13 cellular contexts compared by ENCODE assay signal in the genomic region with DNA sequence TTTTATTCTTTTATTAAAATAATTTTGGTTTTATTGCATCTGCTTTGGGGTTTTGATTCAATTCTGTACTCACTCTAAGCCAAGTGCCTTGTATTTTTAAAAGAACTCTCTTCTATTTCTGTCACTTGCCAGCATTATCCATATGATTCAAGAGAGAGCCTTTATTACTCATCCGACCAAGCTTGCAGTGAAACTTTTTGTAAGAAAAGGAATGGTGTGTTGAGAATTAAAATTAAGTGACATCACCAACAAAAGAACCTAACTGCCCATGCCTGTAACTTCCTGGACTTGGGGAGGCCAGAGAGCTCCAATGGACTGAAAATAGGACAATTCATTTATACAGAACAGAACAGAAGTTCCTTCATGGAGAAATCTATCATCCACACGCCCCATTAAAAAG. TPM values are rescaled to one million over a fixed set of nuclear protein-coding genes. Genes with fewer than 3 reads are reported as not detected.
A peak's percentile ranks its signal among the peaks of the same experiment; 100 is the strongest.
DNase-seq lines count a peak whose midpoint lies in the region; ATAC-seq, FAIRE-seq and TF ChIP-seq lines count a peak whose summit lies in the region.
"Had no signal": no experiment of that assay in that cellular context is flagged by ENCODE, and none has a peak within 500 bp of the region (broad histone marks: within the 10 kb centered on the region; RNA-seq: fewer than 3 reads in every experiment).

No MANE protein-coding gene starts in this region.

- TF ChIP-seq RAD21 in HepG2 (CRISPR knock-in tag; IDR thresholded peaks at IDR 0.05), result no peak

- H3K4me3 Mint-ChIP-seq in brain (peak overlapping the region in 1 of 5 experiments; percentile 57), T-cell (no peak overlapping the region)

- CTCF ChIA-PET in T-cell (lab: Charles Lee), result interaction anchor here in 1 of 2 donors (0.7 kb wide), 1 partner anchor 453 kb away, joined by 3 read pairs; no protein-coding TSS in a partner anchor
- CTCF ChIA-PET in HepG2 (lab: Yijun Ruan, JAX; ENCODE audit: low intra/inter-chr PET ratio, low total read pairs), result no interaction called here

- no peaks in the 10 kb centered on the region for H3K4me1 ChIP-seq in HepG2 (ENCODE audit: insufficient read depth, low read length)

- DNase-seq in Daoy (ENCODE audit: low read depth), result peak; percentile 22
- peak; percentile 53 for DNase-seq in LHCN-M2 (ENCODE audit: low read depth)
- DNase-seq in midbrain (lab: John Stamatoyannopoulos, UW), result peak; percentile 19
- no peak for DNase-seq in central memory CD4-positive, alpha-beta T cell
- no peak for DNase-seq in T-cell
- DNase-seq in HepG2 (ENCODE audit: low spot score), result no peak
- DNase-seq: activated CD4-positive, alpha-beta T cell treated with anti-CD3 and anti-CD28 coated beads for 1 hour; NCI-H2029 treated with DMSO at 0.1 percent for 48 hours; right lobe of liver had no signal

- H3K4me1 Mint-ChIP-seq in brain, result peaks cover 9% of the 10 kb centered on the region
- peaks cover 29 to 63% (median 55%) of the 10 kb centered on the region in 3 donors for H3K4me1 Mint-ChIP-seq in T-cell

- in situ Hi-C loops in HepG2 (cut with HindIII; ENCODE audit: extremely low pct_ligation_motif_present, low pct_unique_long_range_greater_than_20kb), result loop anchor here (5.0 kb wide), 1 partner anchor 55 kb away; a partner anchor contains a TSS

- no peaks in the 10 kb centered on the region for H3K79me2 ChIP-seq in HepG2 (ENCODE audit: insufficient read depth, low read length)

- no peak overlapping the region for H3K4me2 ChIP-seq in HepG2 (ENCODE audit: low read depth, low read length)

- H2AFZ ChIP-seq in HepG2 (ENCODE audit: low read length), result no peak overlapping the region

- H3K27ac Mint-ChIP-seq in brain (peak overlapping the region in 3 of 5 experiments; percentile 18 to 87 (median 85)), T-cell (no peak overlapping the region)

- TF ChIP-seq POLR2A in HepG2 (IDR thresholded peaks at IDR 0.05; ENCODE audit: insufficient read depth in 1 of 2, low read depth in 2 of 2, low read length in 2 of 2), result no peak

- TF ChIP-seq EP300 in HepG2 (IDR thresholded peaks at IDR 0.05; ENCODE audit: low read depth in 2 of 2, low read length in 2 of 2) (no peak), HepG2 (CRISPR knock-in tag; IDR thresholded peaks at IDR 0.05; ENCODE audit: borderline replicate concordance) (no peak)

- H3K36me3 Mint-ChIP-seq in brain (no peaks in the 10 kb centered on the region), T-cell (no peaks in the 10 kb centered on the region)

- H3K4me3 ChIP-seq in HepG2 (replicated peaks in 1 of 3; ENCODE audit: insufficient read depth in 1 of 3, low read depth in 2 of 3, low read length in 3 of 3), result no peak overlapping the region
- H3K4me3 ChIP-seq: right lobe of liver had no signal

- WGBS in HepG2 (ENCODE audit: low lambda C conversion rate), result 97% methylated on average over 2 of the region's 2 CpGs

- no peaks in the 10 kb centered on the region for H4K20me1 ChIP-seq in HepG2 (ENCODE audit: insufficient read depth, low read length)

- no TSS peak for BruUV-seq in HepG2 (replicated peaks; lab: Mats Ljungman, UMichigan)

- POLR2A ChIA-PET in T-cell (lab: Charles Lee), result interaction anchor here in 1 of 2 donors (0.6 kb wide), 1 partner anchor 265 kb away, joined by 3 read pairs; no protein-coding TSS in a partner anchor
- POLR2A ChIA-PET in HepG2 (lab: Yijun Ruan, JAX), result no interaction called here

- no peak for FAIRE-seq in HepG2 (lab: Jason Lieb, UNC)
- FAIRE-seq: colon, keratinocyte had no signal

- H3K9me3 ChIP-seq in HepG2 (ENCODE audit: low read length), result no peaks in the 10 kb centered on the region
- H3K9me3 ChIP-seq: right lobe of liver had no signal

- H3K27ac ChIP-seq in HepG2 (ENCODE audit: extremely low read length, insufficient read depth, low read length), result no peak overlapping the region
- H3K27ac ChIP-seq: right lobe of liver had no signal

- H3K9me3 Mint-ChIP-seq in brain, result no peaks in the 10 kb centered on the region
- no peaks in the 10 kb centered on the region for H3K9me3 Mint-ChIP-seq in T-cell

- intact Hi-C loops in HepG2 (cut with micrococcal nuclease; ENCODE audit: unreplicated experiment), result no loop called here

- ATAC-seq in T-cell (replicated peaks in 1 of 4), result no peak
- ATAC-seq in HepG2, result no peak
- no peak for ATAC-seq in GM21515 (IDR thresholded peaks at IDR 0.05; ENCODE audit: unreplicated experiment)
- ATAC-seq: right lobe of liver had no signal

- no peaks in the 10 kb centered on the region for H3K27me3 Mint-ChIP-seq in brain
- no peaks in the 10 kb centered on the region for H3K27me3 Mint-ChIP-seq in T-cell

- TF ChIP-seq CTCF in brain (conservative IDR thresholded peaks at IDR 0.05) (no peak), HepG2 (CRISPR knock-in tag; IDR thresholded peaks at IDR 0.05) (no peak)

- no peak overlapping the region for H3K9ac ChIP-seq in HepG2 (ENCODE audit: insufficient read depth, low read depth, low read length)

- H3K27me3 ChIP-seq in HepG2 (ENCODE audit: control insufficient read depth in 1 of 2, insufficient read depth in 2 of 2, low read length in 2 of 2), result no peaks in the 10 kb centered on the region
- H3K27me3 ChIP-seq: right lobe of liver had no signal

- no peaks in the 10 kb centered on the region for H3K36me3 ChIP-seq in HepG2 (replicated peaks in 1 of 2; ENCODE audit: control insufficient read depth in 1 of 2, insufficient read depth in 2 of 2, low read length in 2 of 2)
- H3K36me3 ChIP-seq: right lobe of liver had no signal

TF ChIP-seq in HepG2, 621 proteins besides CTCF, POLR2A, EP300 and RAD21 (continues in another document):
- TF ChIP-seq ZNF367 (CRISPR knock-in tag; IDR thresholded peaks at IDR 0.05; ENCODE audit: borderline replicate concordance), result no peak
- TF ChIP-seq RBM22 (optimal IDR thresholded peaks at IDR 0.05; ENCODE audit: low read length), result no peak
- TF ChIP-seq, protein P1, sequence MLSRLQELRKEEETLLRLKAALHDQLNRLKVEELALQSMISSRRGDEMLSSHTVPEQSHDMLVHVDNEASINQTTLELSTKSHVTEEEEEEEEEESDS (CRISPR knock-in tag; IDR thresholded peaks at IDR 0.05; ENCODE audit: borderline replicate concordance), result no peak
- TF ChIP-seq U2AF1 (optimal IDR thresholded peaks at IDR 0.05; ENCODE audit: low read depth, low read length), result no peak

RNA-seq across cellular contexts. Expression of a gene that starts 52.1 kb away (rescaled TPM):
- 4.9 and 5.1 TPM in 2 replicates for total RNA-seq in Daoy (2014; rRNA removed; shearing (Covaris generic))
- total RNA-seq in LHCN-M2 (2014; rRNA removed), result 6.3 and 6.4 TPM in 2 replicates
- 1.3 TPM for polyA plus RNA-seq in LHCN-M2 (2012)
- polyA plus RNA-seq in brain (ENCODE audit: insufficient read depth, low read depth, low replicate concordance), result 0.34 TPM
- total RNA-seq in T-cell, result 1 to 10 TPM; 4.9 to 9.6 (median 6.5) TPM
- 5.2 and 6.8 TPM in 2 replicates for total RNA-seq in HepG2 (2016; rRNA removed; fragmentation: Illumina TruSeq; extraction: Trizol)
- total RNA-seq in HepG2 (2016; cell fraction: cytosol; rRNA removed; fragmentation: Illumina TruSeq; extraction: Trizol; ENCODE audit: low read depth), result 0.40 and 0.44 TPM in 2 replicates
- total RNA-seq in HepG2 (2016; cell fraction: insoluble cytoplasmic fraction; rRNA removed; fragmentation: Illumina TruSeq; extraction: Trizol), result 5.0 and 7.1 TPM in 2 replicates
- 1.5 and 2.0 TPM in 2 replicates for total RNA-seq in HepG2 (2016; cell fraction: membrane; rRNA removed; fragmentation: Illumina TruSeq; extraction: Trizol)
- total RNA-seq in HepG2 (2016; cell fraction: nucleus; rRNA removed; fragmentation: Illumina TruSeq; extraction: Trizol), result 9.2 TPM in 2 replicates
- 3.8 and 4.9 TPM in 2 replicates for polyA plus RNA-seq in HepG2 (2011; rRNA removed)
- 2.5 and 3.6 TPM in 2 replicates for polyA plus RNA-seq in HepG2 (2011; cell fraction: cytosol; rRNA removed)
- polyA plus RNA-seq in HepG2 (2011; cell fraction: nucleus; rRNA removed), result 1.4 and 2.0 TPM in 2 replicates
- 4.4 and 4.6 TPM in 2 replicates for polyA plus RNA-seq in HepG2 (2012)
- 0.11 TPM in 1 of 2 replicates, not detected in the other for polyA plus RNA-seq in HepG2 (2016; cell fraction: cytosol; fragmentation: Illumina TruSeq; extraction: Trizol; ENCODE audit: low read depth)
- 1.5 and 2.1 TPM in 2 replicates for polyA plus RNA-seq in HepG2 (2016; cell fraction: insoluble cytoplasmic fraction; fragmentation: Illumina TruSeq; extraction: Trizol; ENCODE audit: low read depth)
- polyA plus RNA-seq in HepG2 (2016; cell fraction: membrane; fragmentation: Illumina TruSeq; extraction: Trizol; ENCODE audit: low read depth), result 0.45 and 0.93 TPM in 2 replicates
- polyA plus RNA-seq in HepG2 (2016; cell fraction: nucleus; fragmentation: Illumina TruSeq; extraction: Trizol; ENCODE audit: insufficient read depth, low read depth), result 7.7 and 8.9 TPM in 2 replicates
- 0.37 and 2.5 TPM in 2 replicates for polyA minus RNA-seq in HepG2 (2011; rRNA and poly(A)+ RNA removed; ENCODE audit: low replicate concordance)
- polyA minus RNA-seq in HepG2 (2011; cell fraction: cytosol; rRNA and poly(A)+ RNA removed), result 6.9 and 8.2 TPM in 2 replicates
- 8.8 TPM in 2 replicates for polyA minus RNA-seq in HepG2 (2011; cell fraction: nucleus; rRNA and poly(A)+ RNA removed)

RNA-seq across cellular contexts. Expression of a gene that starts 53.3 kb away (rescaled TPM):
- 11.1 and 13.4 TPM in 2 replicates for total RNA-seq in Daoy (2014; rRNA removed; shearing (Covaris generic))
- total RNA-seq in LHCN-M2 (2014; rRNA removed), result 12.4 and 16.0 TPM in 2 replicates
- polyA plus RNA-seq in LHCN-M2 (2012), result 4.2 TPM
- 7.8 TPM for polyA plus RNA-seq in brain (ENCODE audit: insufficient read depth, low read depth, low replicate concordance)
- total RNA-seq in T-cell, result 10 to 100 TPM; 17.2 to 25.5 (median 18.9) TPM
- total RNA-seq in HepG2 (2016; rRNA removed; fragmentation: Illumina TruSeq; extraction: Trizol), result 11.0 and 15.1 TPM in 2 replicates
- total RNA-seq in HepG2 (2016; cell fraction: cytosol; rRNA removed; fragmentation: Illumina TruSeq; extraction: Trizol; ENCODE audit: low read depth), result 15.0 and 17.8 TPM in 2 replicates
- 12.2 and 14.9 TPM in 2 replicates for total RNA-seq in HepG2 (2016; cell fraction: insoluble cytoplasmic fraction; rRNA removed; fragmentation: Illumina TruSeq; extraction: Trizol)
- 10.9 and 13.1 TPM in 2 replicates for total RNA-seq in HepG2 (2016; cell fraction: membrane; rRNA removed; fragmentation: Illumina TruSeq; extraction: Trizol)
- total RNA-seq in HepG2 (2016; cell fraction: nucleus; rRNA removed; fragmentation: Illumina TruSeq; extraction: Trizol), result 13.4 and 14.0 TPM in 2 replicates
- polyA plus RNA-seq in HepG2 (2011; rRNA removed), result 6.7 and 9.3 TPM in 2 replicates
- polyA plus RNA-seq in HepG2 (2011; cell fraction: cytosol; rRNA removed), result 5.0 and 6.4 TPM in 2 replicates
- polyA plus RNA-seq in HepG2 (2011; cell fraction: nucleus; rRNA removed), result 4.1 and 5.2 TPM in 2 replicates
- polyA plus RNA-seq in HepG2 (2012), result 8.6 and 8.9 TPM in 2 replicates
- polyA plus RNA-seq in HepG2 (2016; cell fraction: cytosol; fragmentation: Illumina TruSeq; extraction: Trizol; ENCODE audit: low read depth), result 3.2 TPM in 2 replicates
- 16.2 and 19.6 TPM in 2 replicates for polyA plus RNA-seq in HepG2 (2016; cell fraction: insoluble cytoplasmic fraction; fragmentation: Illumina TruSeq; extraction: Trizol; ENCODE audit: low read depth)
- polyA plus RNA-seq in HepG2 (2016; cell fraction: membrane; fragmentation: Illumina TruSeq; extraction: Trizol; ENCODE audit: low read depth), result 8.7 and 9.2 TPM in 2 replicates
- polyA plus RNA-seq in HepG2 (2016; cell fraction: nucleus; fragmentation: Illumina TruSeq; extraction: Trizol; ENCODE audit: insufficient read depth, low read depth), result 10.3 and 10.9 TPM in 2 replicates
- polyA minus RNA-seq in HepG2 (2011; rRNA and poly(A)+ RNA removed; ENCODE audit: low replicate concordance), result 11.2 and 11.6 TPM in 2 replicates
- 9.3 and 11.3 TPM in 2 replicates for polyA minus RNA-seq in HepG2 (2011; cell fraction: cytosol; rRNA and poly(A)+ RNA removed)
- polyA minus RNA-seq in HepG2 (2011; cell fraction: nucleus; rRNA and poly(A)+ RNA removed), result 37.2 and 39.2 TPM in 2 replicates

Comparison
In these comparisons a context has a peak if more than half of its experiments do, and no peak if none do; other contexts are left out.
1. DNase-seq: peak in Daoy (single experiment), LHCN-M2 (single experiment) and midbrain (single experiment); none in central memory CD4-positive, alpha-beta T cell (single experiment), T-cell (0 of 34) and HepG2 (single experiment).
2. H3K27ac Mint-ChIP-seq: peak in brain (3 of 5); none in T-cell (0 of 2).